ENCODE assay signal across 1 cellular context in genomic region chr7:130701650-130702049, GRCh38.
A peak's percentile ranks its signal among the peaks of the same experiment; 100 is the strongest.
TF ChIP-seq lines count a peak whose summit lies in the region.

No MANE protein-coding gene starts in this region.

TF ChIP-seq in HepG2, 621 proteins besides CTCF, POLR2A, EP300 and RAD21:
- TF ChIP-seq, protein P1, sequence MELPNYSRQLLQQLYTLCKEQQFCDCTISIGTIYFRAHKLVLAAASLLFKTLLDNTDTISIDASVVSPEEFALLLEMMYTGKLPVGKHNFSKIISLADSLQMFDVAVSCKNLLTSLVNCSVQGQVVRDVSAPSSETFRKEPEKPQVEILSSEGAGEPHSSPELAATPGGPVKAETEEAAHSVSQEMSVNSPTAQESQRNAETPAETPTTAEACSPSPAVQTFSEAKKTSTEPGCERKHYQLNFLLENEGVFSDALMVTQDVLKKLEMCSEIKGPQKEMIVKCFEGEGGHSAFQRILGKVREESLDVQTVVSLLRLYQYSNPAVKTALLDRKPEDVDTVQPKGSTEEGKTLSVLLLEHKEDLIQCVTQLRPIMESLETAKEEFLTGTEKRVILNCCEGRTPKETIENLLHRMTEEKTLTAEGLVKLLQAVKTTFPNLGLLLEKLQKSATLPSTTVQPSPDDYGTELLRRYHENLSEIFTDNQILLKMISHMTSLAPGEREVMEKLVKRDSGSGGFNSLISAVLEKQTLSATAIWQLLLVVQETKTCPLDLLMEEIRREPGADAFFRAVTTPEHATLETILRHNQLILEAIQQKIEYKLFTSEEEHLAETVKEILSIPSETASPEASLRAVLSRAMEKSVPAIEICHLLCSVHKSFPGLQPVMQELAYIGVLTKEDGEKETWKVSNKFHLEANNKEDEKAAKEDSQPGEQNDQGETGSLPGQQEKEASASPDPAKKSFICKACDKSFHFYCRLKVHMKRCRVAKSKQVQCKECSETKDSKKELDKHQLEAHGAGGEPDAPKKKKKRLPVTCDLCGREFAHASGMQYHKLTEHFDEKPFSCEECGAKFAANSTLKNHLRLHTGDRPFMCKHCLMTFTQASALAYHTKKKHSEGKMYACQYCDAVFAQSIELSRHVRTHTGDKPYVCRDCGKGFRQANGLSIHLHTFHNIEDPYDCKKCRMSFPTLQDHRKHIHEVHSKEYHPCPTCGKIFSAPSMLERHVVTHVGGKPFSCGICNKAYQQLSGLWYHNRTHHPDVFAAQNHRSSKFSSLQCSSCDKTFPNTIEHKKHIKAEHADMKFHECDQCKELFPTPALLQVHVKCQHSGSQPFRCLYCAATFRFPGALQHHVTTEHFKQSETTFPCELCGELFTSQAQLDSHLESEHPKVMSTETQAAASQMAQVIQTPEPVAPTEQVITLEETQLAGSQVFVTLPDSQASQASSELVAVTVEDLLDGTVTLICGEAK (IDR thresholded peaks at IDR 0.05): 0 out of 2 replicates have a peak, but pooled peaks have one; percentile 7
- TF ChIP-seq, protein P1 (CRISPR knock-in tag; IDR thresholded peaks at IDR 0.05): no peak
- TF ChIP-seq SP1 (IDR thresholded peaks at IDR 0.05) (no peak), SP1 (CRISPR knock-in tag; IDR thresholded peaks at IDR 0.05) (no peak)
